ENCODE assay signal across 21 cellular contexts in genomic region chr20:9615118-9615517, GRCh38.
DNase-seq lines count a peak whose midpoint lies in the region; ATAC-seq, FAIRE-seq and TF ChIP-seq lines count a peak whose summit lies in the region.
"Had no signal": no experiment of that assay in that cellular context is flagged by ENCODE, and none has a peak within 500 bp of the region (broad histone marks: within the 10 kb centered on the region; RNA-seq: fewer than 3 reads in every experiment).

No MANE protein-coding gene starts in this region.

- intact Hi-C loops in esophagus muscularis mucosa (cut with DNase I) (loop anchor here (5.0 kb wide), 1 partner anchor 477 kb away; no protein-coding TSS in a partner anchor), HepG2 (cut with micrococcal nuclease; ENCODE audit: unreplicated experiment) (loop anchor here (5.0 kb wide), 1 partner anchor 612 kb away; no protein-coding TSS in a partner anchor), Calu3 (cut with micrococcal nuclease; ENCODE audit: unreplicated experiment) (loop anchor here (5.0 kb wide), 3 partner anchors 477 to 1927 kb away; no protein-coding TSS in a partner anchor)

- H3K36me3 ChIP-seq in BLaER1 treated with 17β-estradiol and CSF1 and Interleukin-3, amounts not matched to agents 10 nM and 100 nM: no peaks in the 10 kb centered on the region
- H3K36me3 ChIP-seq in MM.1S (replicated peaks; ENCODE audit: insufficient read depth, low read length): no peaks in the 10 kb centered on the region
- no peaks in the 10 kb centered on the region for H3K36me3 ChIP-seq in esophagus muscularis mucosa
- H3K36me3 ChIP-seq in HepG2 (replicated peaks in 1 of 2; ENCODE audit: control insufficient read depth in 1 of 2, insufficient read depth in 2 of 2, low read length in 2 of 2): no peaks in the 10 kb centered on the region
- H3K36me3 ChIP-seq: BLaER1 had no signal

- peaks cover 26% of the 10 kb centered on the region for H3F3A ChIP-seq in MM.1S (ENCODE audit: insufficient read depth, low read length)

- H3K9ac ChIP-seq in BLaER1 treated with 17β-estradiol and CSF1 and Interleukin-3, amounts not matched to agents 10 nM and 100 nM: no peak overlapping the region
- H3K9ac ChIP-seq in MM.1S (ENCODE audit: low read length) (no peak overlapping the region), HepG2 (ENCODE audit: insufficient read depth, low read depth, low read length) (no peak overlapping the region)
- H3K9ac ChIP-seq: BLaER1 had no signal

- H3K79me2 ChIP-seq in MM.1S (ENCODE audit: low read length) (no peaks in the 10 kb centered on the region), HepG2 (ENCODE audit: insufficient read depth, low read length) (no peaks in the 10 kb centered on the region)

- no peaks in the 10 kb centered on the region for H3K9me2 ChIP-seq in MM.1S (replicated peaks; ENCODE audit: insufficient read depth, low read length)

- TF ChIP-seq CTCF in MM.1S (IDR thresholded peaks at IDR 0.05; ENCODE audit: low read length) (no peak), esophagus muscularis mucosa (IDR thresholded peaks at IDR 0.05) (no peak), HepG2 (CRISPR knock-in tag; IDR thresholded peaks at IDR 0.05) (no peak), RWPE1 (conservative IDR thresholded peaks at IDR 0.05; ENCODE audit: low read depth) (no peak), Calu3 (IDR thresholded peaks at IDR 0.05; ENCODE audit: unreplicated experiment) (no peak)

- BruUV-seq in HepG2 (replicated peaks; lab: Mats Ljungman, UMichigan) (no TSS peak), Calu3 (replicated peaks; lab: Mats Ljungman, UMichigan) (no TSS peak)

- peak overlapping the region in 9 of 11 experiments; percentile 66 to 92 (median 76); a peak in 9 of 22 replicates for H3K4me2 ChIP-seq in BLaER1 treated with 17β-estradiol and CSF1 and Interleukin-3, amounts not matched to agents 10 nM and 100 nM
- peak overlapping the region; percentile 67; the same call in 1 of the 2 replicates for H3K4me2 ChIP-seq in MM.1S (ENCODE audit: low read depth, low read length)
- no peak overlapping the region for H3K4me2 ChIP-seq in HepG2 (ENCODE audit: low read depth, low read length)
- H3K4me2 ChIP-seq: GM23338 had no signal

- no peaks in the 10 kb centered on the region for H3K36me3 Mint-ChIP-seq in Calu3 (ENCODE audit: insufficient read depth, unreplicated experiment)
- H3K36me3 Mint-ChIP-seq: CD14-positive monocyte; CD8-positive, alpha-beta memory T cell had no signal

- in situ Hi-C loops in HepG2 (cut with HindIII; ENCODE audit: extremely low pct_ligation_motif_present, low pct_unique_long_range_greater_than_20kb): loop anchor here (5.0 to 10.0 kb wide), 3 partner anchors 297 to 1930 kb away; no protein-coding TSS in a partner anchor

- TF ChIP-seq POLR2A in esophagus muscularis mucosa (IDR thresholded peaks at IDR 0.05; ENCODE audit: low read depth) (no peak), HepG2 (IDR thresholded peaks at IDR 0.05; ENCODE audit: insufficient read depth in 1 of 2, low read depth in 2 of 2, low read length in 2 of 2) (no peak), GM12892 (IDR thresholded peaks at IDR 0.05; ENCODE audit: low read depth, low read length) (no peak)

- no peaks in the 10 kb centered on the region for H3K9me3 Mint-ChIP-seq in Calu3 (ENCODE audit: low read depth, unreplicated experiment)
- H3K9me3 Mint-ChIP-seq: CD4-positive, alpha-beta T cell; CD8-positive, alpha-beta memory T cell; GM23338; H9 had no signal

- FAIRE-seq in HepG2 (lab: Jason Lieb, UNC) (no peak), GM12892 (lab: Jason Lieb, UNC) (no peak)
- FAIRE-seq: A204.1, G401.6, GM18507 had no signal

- H4K20me1 ChIP-seq in BLaER1 treated with 17β-estradiol and CSF1 and Interleukin-3, amounts not matched to agents 10 nM and 100 nM: peaks cover 0 to 9% (median 0%) of the 10 kb centered on the region in 11 experiments; a peak in 2 of 22 replicates
- H4K20me1 ChIP-seq in MM.1S (ENCODE audit: insufficient read depth, low read length) (no peaks in the 10 kb centered on the region), HepG2 (ENCODE audit: insufficient read depth, low read length) (no peaks in the 10 kb centered on the region)
- H4K20me1 ChIP-seq: BLaER1 had no signal

- H2AFZ ChIP-seq in MM.1S (ENCODE audit: low read length): no peak overlapping the region
- H2AFZ ChIP-seq in HepG2 (ENCODE audit: low read length): no peak overlapping the region
- H2AFZ ChIP-seq: GM23338 had no signal

- peaks cover 0 to 7% (median 0%) of the 10 kb centered on the region in 11 experiments; a peak in 3 of 22 replicates for H3K27me3 ChIP-seq in BLaER1 treated with 17β-estradiol and CSF1 and Interleukin-3, amounts not matched to agents 10 nM and 100 nM
- no peaks in the 10 kb centered on the region for H3K27me3 ChIP-seq in MM.1S (replicated peaks; ENCODE audit: insufficient read depth, low read length)
- no peaks in the 10 kb centered on the region for H3K27me3 ChIP-seq in esophagus muscularis mucosa
- no peaks in the 10 kb centered on the region for H3K27me3 ChIP-seq in HepG2 (ENCODE audit: control insufficient read depth in 1 of 2, insufficient read depth in 2 of 2, low read length in 2 of 2)
- H3K27me3 ChIP-seq: BLaER1 had no signal

- H3K27ac Mint-ChIP-seq in Calu3 (ENCODE audit: unreplicated experiment): no peak overlapping the region
- H3K27ac Mint-ChIP-seq: B cell; CD4-positive, alpha-beta T cell; CD8-positive, alpha-beta memory T cell; GM23338; H9 had no signal

- no peak overlapping the region for H3K4me3 Mint-ChIP-seq in Calu3 (ENCODE audit: low read depth, unreplicated experiment)
- H3K4me3 Mint-ChIP-seq: B cell; CD4-positive, alpha-beta T cell; CD8-positive, alpha-beta memory T cell; GM23338; H9 had no signal

- no peak overlapping the region for H3K4me3 ChIP-seq in BLaER1 treated with 17β-estradiol and CSF1 and Interleukin-3, amounts not matched to agents 10 nM and 100 nM
- no peak overlapping the region for H3K4me3 ChIP-seq in MM.1S (ENCODE audit: low read length)
- no peak overlapping the region for H3K4me3 ChIP-seq in esophagus muscularis mucosa
- no peak overlapping the region for H3K4me3 ChIP-seq in HepG2 (replicated peaks in 1 of 3; ENCODE audit: insufficient read depth in 1 of 3, low read depth in 2 of 3, low read length in 3 of 3)
- H3K4me3 ChIP-seq: BLaER1, GM23338 had no signal

- POLR2A ChIA-PET in HepG2 (lab: Yijun Ruan, JAX): no interaction called here
- POLR2A ChIA-PET in RWPE1 (lab: Yijun Ruan, JAX; ENCODE audit: low non-redundant PET): no interaction called here

- TF ChIP-seq EP300 in esophagus muscularis mucosa (IDR thresholded peaks at IDR 0.05) (no peak), HepG2 (IDR thresholded peaks at IDR 0.05; ENCODE audit: low read depth in 2 of 2, low read length in 2 of 2) (no peak), HepG2 (CRISPR knock-in tag; IDR thresholded peaks at IDR 0.05; ENCODE audit: borderline replicate concordance) (no peak)

- CTCF ChIA-PET in HepG2 (lab: Yijun Ruan, JAX; ENCODE audit: low intra/inter-chr PET ratio, low total read pairs): no interaction called here
- CTCF ChIA-PET in RWPE1 (lab: Yijun Ruan, JAX): no interaction called here
- CTCF ChIA-PET in Calu3 (lab: Charles Lee): no interaction called here

- peaks cover 16 to 22% (median 19%) of the 10 kb centered on the region in 10 experiments for H3K4me1 ChIP-seq in BLaER1 treated with 17β-estradiol and CSF1 and Interleukin-3, amounts not matched to agents 10 nM and 100 nM
- H3K4me1 ChIP-seq in MM.1S (ENCODE audit: low read length) (peaks cover 23% of the 10 kb centered on the region), esophagus muscularis mucosa (no peaks in the 10 kb centered on the region), HepG2 (ENCODE audit: insufficient read depth, low read length) (no peaks in the 10 kb centered on the region)

- H3K9me3 ChIP-seq in BLaER1 treated with 17β-estradiol and CSF1 and Interleukin-3, amounts not matched to agents 10 nM and 100 nM (replicated peaks in 1 of 11): peaks cover 0 to 9% (median 0%) of the 10 kb centered on the region in 11 experiments; a peak in 6 of 22 replicates
- H3K9me3 ChIP-seq in MM.1S (replicated peaks; ENCODE audit: insufficient read depth, low read length) (no peaks in the 10 kb centered on the region), esophagus muscularis mucosa (no peaks in the 10 kb centered on the region), HepG2 (ENCODE audit: low read length) (no peaks in the 10 kb centered on the region)
- H3K9me3 ChIP-seq: BLaER1 had no signal

- WGBS in esophagus muscularis mucosa: 85% methylated on average over 4 of the region's 4 CpGs
- under 1% methylated on average over 4 of the region's 4 CpGs for WGBS in HepG2 (ENCODE audit: low lambda C conversion rate)

- no peak for DNase-seq in MM.1S
- peak; percentile 29 for DNase-seq in esophagus muscularis mucosa (ENCODE audit: extremely low spot score)
- peak; percentile 24 for DNase-seq in HepG2 (ENCODE audit: low spot score)
- no peak for DNase-seq in GM12892 (ENCODE audit: insufficient read length)
- no peak for DNase-seq in RWPE1 (ENCODE audit: low spot score)
- no peak for DNase-seq in hippocampal formation (lab: John Stamatoyannopoulos, UW)
- DNase-seq in Calu3: no peak
- DNase-seq: CD4-positive, alpha-beta T cell; CD8-positive, alpha-beta memory T cell; DND-41; H9 had no signal

- TF ChIP-seq RAD21 in HepG2 (CRISPR knock-in tag; IDR thresholded peaks at IDR 0.05): no peak

- H3K27me3 Mint-ChIP-seq in Calu3 (ENCODE audit: unreplicated experiment): no peaks in the 10 kb centered on the region

- peak; percentile 13; the same call in 1 of the 3 replicates for ATAC-seq in HepG2
- ATAC-seq: GM23338, HCT116 had no signal

- no peaks in the 10 kb centered on the region for H3K4me1 Mint-ChIP-seq in Calu3 (ENCODE audit: low read depth, unreplicated experiment)
- H3K4me1 Mint-ChIP-seq: CD8-positive, alpha-beta memory T cell; H9 had no signal

- no peak overlapping the region for H3K27ac ChIP-seq in BLaER1 treated with 17β-estradiol and CSF1 and Interleukin-3, amounts not matched to agents 10 nM and 100 nM
- H3K27ac ChIP-seq in MM.1S (ENCODE audit: low read length): peak overlapping the region; percentile 87; the same call in 1 of the 2 replicates
- H3K27ac ChIP-seq in esophagus muscularis mucosa (replicated peaks in 1 of 4): no peak overlapping the region
- H3K27ac ChIP-seq in HepG2 (ENCODE audit: extremely low read length, insufficient read depth, low read length): no peak overlapping the region
- H3K27ac ChIP-seq in RWPE1: no peak overlapping the region
- H3K27ac ChIP-seq: 22Rv1, BLaER1 had no signal

TF ChIP-seq in HepG2, 621 proteins besides CTCF, POLR2A, EP300 and RAD21 (continues in another document):
- TF ChIP-seq HNF4A (CRISPR knock-in tag; IDR thresholded peaks at IDR 0.05) (peak; percentile 53), NCOR1 (IDR thresholded peaks at IDR 0.05; ENCODE audit: borderline replicate concordance, low read length) (peak; percentile 41; the same call in 1 of the 2 replicates)

Comparison
In these comparisons a context has a peak if more than half of its experiments do, and no peak if none do; other contexts are left out.
1. DNase-seq: peak in esophagus muscularis mucosa (single experiment) and HepG2 (single experiment); none in MM.1S (single experiment), GM12892 (single experiment), RWPE1 (single experiment), hippocampal formation (0 of 2) and Calu3 (single experiment).